In genomic region chr6:28336284-28337024, GRCh38 we compare ENCODE assay signal across 1 cellular context.
TF ChIP-seq lines count a peak whose summit lies in the region.

No MANE protein-coding gene starts in this region.

TF ChIP-seq in HCT116, 20 proteins besides CTCF, POLR2A, EP300 and RAD21 (continued from another document):
- no peak for TF ChIP-seq EZH2 (IDR thresholded peaks at IDR 0.05)
- no peak for TF ChIP-seq YY1 (IDR thresholded peaks at IDR 0.05; ENCODE audit: extremely low read depth, insufficient replicate concordance, low read depth, low read length)
- no peak for TF ChIP-seq CEBPB (IDR thresholded peaks at IDR 0.05; ENCODE audit: low read depth)
- TF ChIP-seq SP1 (IDR thresholded peaks at IDR 0.05; ENCODE audit: low read depth), result no peak
- no peak for TF ChIP-seq ZNF274 (IDR thresholded peaks at IDR 0.05; ENCODE audit: low read depth, low read length)
